Comparison of ENCODE assay signal across 11 cellular contexts in genomic region chr1:99557556-99558256, GRCh38.
DNase-seq lines count a peak whose midpoint lies in the region; ATAC-seq and TF ChIP-seq lines count a peak whose summit lies in the region.
"Had no signal": no experiment of that assay in that cellular context is flagged by ENCODE, and none has a peak within 500 bp of the region (broad histone marks: within the 10 kb centered on the region; RNA-seq: fewer than 3 reads in every experiment).

No MANE protein-coding gene starts in this region.

- no peak overlapping the region for H3K4me3 ChIP-seq in cardiac fibroblast (replicated peaks in 1 of 2; ENCODE audit: low read depth in 2 of 2, low read length in 2 of 2)
- H3K4me3 ChIP-seq: suprapubic skin had no signal

- peak; percentile 64 to 92 for DNase-seq in cardiac fibroblast (ENCODE audit: low read depth in 2 of 2)
- peak; percentile 89 for DNase-seq in renal cortical epithelial cell (ENCODE audit: low read depth)
- DNase-seq in GM20000 (ENCODE audit: low spot score): no peak
- no peak for DNase-seq in HT-29 (ENCODE audit: low spot score)
- no peak for DNase-seq in stimulated activated CD4-positive, alpha-beta T cell treated with anti-CD3 and anti-CD28 coated beads, Interleukin-12 subunit alpha, Interleukin-12 subunit beta, amount 100 ng/mL, for 4 hours
- DNase-seq: DND-41; nephron progenitor cell; stimulated activated CD4-positive, alpha-beta T cell treated with anti-CD3 and anti-CD28 coated beads, Interleukin-1b, Interleukin-23, amount 100 ng/mL, for 48 hours had no signal

- ATAC-seq in GM18909 (IDR thresholded peaks at IDR 0.05; ENCODE audit: poor library complexity, unreplicated experiment) (peak; percentile 77), HG03469 (IDR thresholded peaks at IDR 0.05; ENCODE audit: unreplicated experiment) (peak; percentile 50)

- TF ChIP-seq CTCF in cardiac fibroblast (IDR thresholded peaks at IDR 0.05; ENCODE audit: low read depth, low read length): no peak
- TF ChIP-seq CTCF in GM20000 (IDR thresholded peaks at IDR 0.05; ENCODE audit: extremely low read depth, missing control alignments): no peak

Comparison
In these comparisons a context has a peak if more than half of its experiments do, and no peak if none do; other contexts are left out.
1. DNase-seq: peak in cardiac fibroblast (2 of 2) and renal cortical epithelial cell (single experiment); none in GM20000 (single experiment), HT-29 (single experiment) and stimulated activated CD4-positive, alpha-beta T cell treated with anti-CD3 and anti-CD28 coated beads, Interleukin-12 subunit alpha, Interleukin-12 subunit beta, amount 100 ng/mL, for 4 hours (single experiment).